In the genomic region with DNA sequence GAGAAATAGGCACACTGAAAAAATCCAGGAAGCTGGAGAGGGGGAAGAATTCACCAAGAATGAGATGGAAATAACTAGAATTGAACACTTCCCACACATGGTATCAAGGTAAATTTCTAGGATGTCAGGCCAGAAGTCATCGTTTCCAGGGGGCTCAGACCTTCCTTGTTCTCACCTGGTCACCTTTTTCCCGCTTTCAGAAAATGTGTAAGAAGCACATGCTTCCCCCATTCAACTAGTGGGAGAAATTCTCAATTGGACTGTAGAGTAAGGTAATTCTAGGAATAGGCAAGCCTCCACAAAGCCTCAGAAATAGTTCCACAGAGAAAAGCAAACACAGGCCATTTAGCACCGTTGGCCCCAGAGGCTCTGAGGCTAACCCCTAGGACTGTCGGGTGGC, we compare ENCODE assay signal across 1 cellular context.
TF ChIP-seq lines count a peak whose summit lies in the region.

No MANE protein-coding gene starts in this region.

TF ChIP-seq in K562, 482 proteins besides CTCF, POLR2A, EP300 and RAD21:
- TF ChIP-seq L3MBTL2 (IDR thresholded peaks at IDR 0.05) (peak; percentile 34), ZNF592 (IDR thresholded peaks at IDR 0.05) (0 out of 2 replicates have a peak, but pooled peaks have one; percentile 18), E2F6 (IDR thresholded peaks at IDR 0.05; ENCODE audit: borderline replicate concordance in 1 of 2, extremely low read depth in 1 of 2, insufficient read depth in 1 of 2, insufficient read length in 1 of 2, low read depth in 1 of 2, low read length in 1 of 2, poor library complexity in 1 of 2, severe bottlenecking in 1 of 2) (peak in 1 of 2 experiments; percentile 73), RFX5 (IDR thresholded peaks at IDR 0.05; ENCODE audit: low read depth, low read length) (no peak), PHF21A (IDR thresholded peaks at IDR 0.05; ENCODE audit: borderline replicate concordance, low read depth) (no peak)
TF ChIP-seq in K562: peak in this region for 3.
